In the genomic region with DNA sequence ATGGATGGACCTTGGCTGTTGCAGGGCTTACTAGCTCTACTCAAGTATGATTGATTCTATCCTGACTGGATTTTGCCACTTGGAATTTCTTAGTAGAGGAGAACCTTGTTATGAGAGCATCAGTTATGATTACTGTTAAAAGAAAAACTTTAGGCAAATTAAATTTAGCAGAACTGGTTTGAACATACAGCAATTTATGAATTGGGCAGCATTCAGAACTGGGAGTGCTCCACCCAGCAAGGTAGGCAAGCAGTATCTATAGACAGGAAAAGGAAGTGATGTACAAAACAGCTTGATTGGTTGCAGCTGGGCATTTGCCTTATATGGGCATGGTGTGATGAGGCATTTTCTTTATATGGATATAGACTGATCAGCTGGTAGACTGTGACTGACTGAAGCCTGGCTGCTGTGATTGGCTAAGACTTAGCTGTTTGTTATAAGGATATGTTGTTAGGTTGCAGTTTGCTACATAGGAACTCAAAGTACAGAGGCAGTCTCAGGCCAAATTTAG, we compare ENCODE assay signal across 28 cellular contexts. TPM values are rescaled to one million over a fixed set of nuclear protein-coding genes. Genes with fewer than 3 reads are reported as not detected.
DNase-seq lines count a peak whose midpoint lies in the region; ATAC-seq, FAIRE-seq and TF ChIP-seq lines count a peak whose summit lies in the region.
"Had no signal": no experiment of that assay in that cellular context is flagged by ENCODE, and none has a peak within 500 bp of the region (broad histone marks: within the 10 kb centered on the region; RNA-seq: fewer than 3 reads in every experiment).

No MANE protein-coding gene starts in this region.

- peak; percentile 49 for ATAC-seq in T-helper 17 cell
- peak; percentile 46 for ATAC-seq in left colon
- no peak for ATAC-seq in GM18861 (IDR thresholded peaks at IDR 0.05; ENCODE audit: unreplicated experiment)

- H3K36me3 Mint-ChIP-seq in T-helper 17 cell (ENCODE audit: low read depth): peaks cover 9% of the 10 kb centered on the region
- H3K36me3 Mint-ChIP-seq: neural progenitor cell had no signal

- no peak overlapping the region for H3K4me3 Mint-ChIP-seq in T-helper 17 cell
- H3K4me3 Mint-ChIP-seq: neural progenitor cell had no signal

- peak overlapping the region; percentile 2 for H3K27ac Mint-ChIP-seq in T-helper 17 cell
- H3K27ac Mint-ChIP-seq: neural progenitor cell had no signal

- no peaks in the 10 kb centered on the region for H3K9me3 ChIP-seq in T-helper 17 cell (ENCODE audit: control insufficient read depth, low read length, poor library complexity, severe bottlenecking)
- H3K9me3 ChIP-seq: SK-N-SH had no signal

- H3K4me1 Mint-ChIP-seq in T-helper 17 cell: peaks cover 8% of the 10 kb centered on the region
- H3K4me1 Mint-ChIP-seq: neural progenitor cell had no signal

- no peaks in the 10 kb centered on the region for H3K27me3 Mint-ChIP-seq in T-helper 17 cell

- intact Hi-C loops in left colon (cut with DNase I, micrococcal nuclease): no loop called here

- FAIRE-seq in GM12891 (lab: Jason Lieb, UNC): peak; percentile 77
- FAIRE-seq: colon had no signal

- DNase-seq in DMS 273 (lab: John Stamatoyannopoulos, UW; ENCODE audit: unreplicated experiment): peak; percentile 13
- DNase-seq in DMS 273 treated with DMSO at 0.1 percent for 48 hours (lab: John Stamatoyannopoulos, UW): no peak
- DNase-seq in GM12891 (ENCODE audit: insufficient read length, low spot score): no peak
- DNase-seq in T-helper 17 cell: no peak
- DNase-seq in left colon: no peak
- no peak for DNase-seq in ecto neural progenitor cell (ENCODE audit: low spot score)
- DNase-seq in midbrain (lab: John Stamatoyannopoulos, UW): no peak
- DNase-seq: activated CD4-positive, CD25-positive, alpha-beta regulatory T cell treated with anti-CD3 and anti-CD28 coated beads, Interleukin-2, amount 50 U/mL, for 72 hours; activated CD8-positive, alpha-beta memory T cell treated with anti-CD3 and anti-CD28 coated beads, Interleukin-2, amount 50 U/mL, for 48 hours; activated naive CD4-positive, alpha-beta T cell; hippocampal formation; mesenchymal stem cell; NCI-H146; NCI-H226; SK-N-SH; stimulated activated CD8-positive, alpha-beta memory T cell treated with anti-CD3 and anti-CD28 coated beads, Interleukin-4, amount 100 ng/mL, for 48 hours; T1000 had no signal

- TF ChIP-seq POLR2A in GM12891 (IDR thresholded peaks at IDR 0.05; ENCODE audit: low read depth, low read length): no peak

TF ChIP-seq in GM12891, 5 proteins besides CTCF, POLR2A, EP300 and RAD21:
- TF ChIP-seq SPI1 (IDR thresholded peaks at IDR 0.05; ENCODE audit: low read depth, low read length): 0 out of 2 replicates have a peak, but pooled peaks have one; percentile 3
- TF ChIP-seq TAF1 (IDR thresholded peaks at IDR 0.05; ENCODE audit: low read depth, low read length): no peak

RNA-seq across cellular contexts. Expression of gene CYLD, which starts 17.6 kb away (rescaled TPM):
- 57.1 TPM for polyA plus RNA-seq in GM12891 (2012; ENCODE audit: low read depth, missing spikeins)
- 100 to 1,000 TPM; 411 to 412 TPM for total RNA-seq in T-helper 17 cell
- 10 to 100 TPM; 21.5 to 36.3 TPM for total RNA-seq in left colon

RNA-seq across cellular contexts. Expression of gene NOD2, which starts 30.9 kb away (rescaled TPM):
- 9.7 TPM for polyA plus RNA-seq in GM12891 (2012; ENCODE audit: low read depth, missing spikeins)
- 10 to 100 TPM in 1 of 2 donors, 1 to 10 TPM in 1; 9.4 to 16.6 TPM for total RNA-seq in T-helper 17 cell
- total RNA-seq in left colon: under 1 TPM; 0.61 to 0.98 TPM
- total RNA-seq: fibroblast of villous mesenchyme had no signal
- polyA plus RNA-seq: BJ, SK-N-SH, smooth muscle cell had no signal

RNA-seq across cellular contexts. Expression of gene SNX20, which starts 43.2 kb away (rescaled TPM):
- polyA plus RNA-seq in GM12891 (2012; ENCODE audit: low read depth, missing spikeins): 16.6 TPM
- total RNA-seq in T-helper 17 cell: 10 to 100 TPM; 44.0 to 58.9 TPM
- total RNA-seq in left colon: 1 to 10 TPM in 1 of 2 donors, under 1 TPM in 1; 0.52 to 2.6 TPM
- total RNA-seq: Daoy, fibroblast of villous mesenchyme, kidney epithelial cell, pulmonary artery endothelial cell, RPMI7951, smooth muscle cell, temporal lobe had no signal
- polyA plus RNA-seq: BJ, SK-N-SH, smooth muscle cell had no signal

Comparison
In these comparisons a context has a peak if more than half of its experiments do, and no peak if none do; other contexts are left out.
1. RNA of gene CYLD, which starts 17.6 kb away (total RNA-seq): 411 to 412 TPM in T-helper 17 cell; 21.5 to 36.3 TPM in left colon; every median in the first group is over 10 times any median in the second.
2. RNA of gene NOD2, which starts 30.9 kb away (total RNA-seq): 9.4 to 16.6 TPM in T-helper 17 cell; 0.61 to 0.98 TPM in left colon; every median in the first group is over 4 times any median in the second.
3. RNA of gene SNX20, which starts 43.2 kb away (total RNA-seq): 44.0 to 58.9 TPM in T-helper 17 cell; 0.52 to 2.6 TPM in left colon; every median in the first group is over 10 times any median in the second.